1 cellular context compared by ENCODE assay signal in the genomic region with DNA sequence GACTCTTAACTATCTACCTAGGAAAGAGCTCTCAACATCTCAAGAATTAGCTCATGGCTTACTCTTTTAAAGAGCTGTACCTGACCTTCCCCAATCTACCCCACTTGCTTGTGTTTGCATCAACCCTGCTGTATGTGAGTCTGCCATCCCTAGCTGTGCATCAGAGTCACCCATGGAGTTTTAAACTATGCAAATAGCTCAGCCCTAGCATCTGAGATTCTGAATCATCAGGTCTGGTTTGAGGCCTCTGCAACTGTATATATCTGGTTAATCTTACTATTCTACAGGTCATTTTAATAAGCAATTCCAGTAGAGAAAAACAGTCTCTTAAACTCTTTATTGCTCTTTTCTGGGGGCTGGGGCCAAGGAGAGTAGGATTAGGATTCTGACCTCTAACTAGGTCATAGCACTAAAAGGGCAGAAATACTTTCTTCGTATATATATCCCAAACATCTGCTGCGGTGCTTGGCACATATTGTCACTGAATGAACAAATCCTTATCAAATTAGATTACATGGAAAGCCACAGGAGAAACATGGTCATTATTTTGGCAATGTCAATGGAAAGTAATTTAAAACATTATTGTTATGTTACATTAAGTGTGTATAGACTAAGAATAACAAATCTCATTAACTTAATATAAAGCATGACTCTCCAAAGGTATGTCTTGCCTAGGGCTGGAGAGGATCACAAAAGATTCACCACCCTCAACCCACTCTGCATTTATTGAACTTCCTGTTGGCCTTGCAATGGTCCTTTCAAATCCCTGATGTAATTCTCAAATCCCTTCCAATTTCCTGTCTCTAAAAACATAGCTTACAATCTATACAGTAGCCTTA.
TF ChIP-seq lines count a peak whose summit lies in the region.

No MANE protein-coding gene starts in this region.

TF ChIP-seq in GM23338, 12 proteins besides CTCF, POLR2A, EP300 and RAD21 (continued from another document):
- TF ChIP-seq, protein P1, sequence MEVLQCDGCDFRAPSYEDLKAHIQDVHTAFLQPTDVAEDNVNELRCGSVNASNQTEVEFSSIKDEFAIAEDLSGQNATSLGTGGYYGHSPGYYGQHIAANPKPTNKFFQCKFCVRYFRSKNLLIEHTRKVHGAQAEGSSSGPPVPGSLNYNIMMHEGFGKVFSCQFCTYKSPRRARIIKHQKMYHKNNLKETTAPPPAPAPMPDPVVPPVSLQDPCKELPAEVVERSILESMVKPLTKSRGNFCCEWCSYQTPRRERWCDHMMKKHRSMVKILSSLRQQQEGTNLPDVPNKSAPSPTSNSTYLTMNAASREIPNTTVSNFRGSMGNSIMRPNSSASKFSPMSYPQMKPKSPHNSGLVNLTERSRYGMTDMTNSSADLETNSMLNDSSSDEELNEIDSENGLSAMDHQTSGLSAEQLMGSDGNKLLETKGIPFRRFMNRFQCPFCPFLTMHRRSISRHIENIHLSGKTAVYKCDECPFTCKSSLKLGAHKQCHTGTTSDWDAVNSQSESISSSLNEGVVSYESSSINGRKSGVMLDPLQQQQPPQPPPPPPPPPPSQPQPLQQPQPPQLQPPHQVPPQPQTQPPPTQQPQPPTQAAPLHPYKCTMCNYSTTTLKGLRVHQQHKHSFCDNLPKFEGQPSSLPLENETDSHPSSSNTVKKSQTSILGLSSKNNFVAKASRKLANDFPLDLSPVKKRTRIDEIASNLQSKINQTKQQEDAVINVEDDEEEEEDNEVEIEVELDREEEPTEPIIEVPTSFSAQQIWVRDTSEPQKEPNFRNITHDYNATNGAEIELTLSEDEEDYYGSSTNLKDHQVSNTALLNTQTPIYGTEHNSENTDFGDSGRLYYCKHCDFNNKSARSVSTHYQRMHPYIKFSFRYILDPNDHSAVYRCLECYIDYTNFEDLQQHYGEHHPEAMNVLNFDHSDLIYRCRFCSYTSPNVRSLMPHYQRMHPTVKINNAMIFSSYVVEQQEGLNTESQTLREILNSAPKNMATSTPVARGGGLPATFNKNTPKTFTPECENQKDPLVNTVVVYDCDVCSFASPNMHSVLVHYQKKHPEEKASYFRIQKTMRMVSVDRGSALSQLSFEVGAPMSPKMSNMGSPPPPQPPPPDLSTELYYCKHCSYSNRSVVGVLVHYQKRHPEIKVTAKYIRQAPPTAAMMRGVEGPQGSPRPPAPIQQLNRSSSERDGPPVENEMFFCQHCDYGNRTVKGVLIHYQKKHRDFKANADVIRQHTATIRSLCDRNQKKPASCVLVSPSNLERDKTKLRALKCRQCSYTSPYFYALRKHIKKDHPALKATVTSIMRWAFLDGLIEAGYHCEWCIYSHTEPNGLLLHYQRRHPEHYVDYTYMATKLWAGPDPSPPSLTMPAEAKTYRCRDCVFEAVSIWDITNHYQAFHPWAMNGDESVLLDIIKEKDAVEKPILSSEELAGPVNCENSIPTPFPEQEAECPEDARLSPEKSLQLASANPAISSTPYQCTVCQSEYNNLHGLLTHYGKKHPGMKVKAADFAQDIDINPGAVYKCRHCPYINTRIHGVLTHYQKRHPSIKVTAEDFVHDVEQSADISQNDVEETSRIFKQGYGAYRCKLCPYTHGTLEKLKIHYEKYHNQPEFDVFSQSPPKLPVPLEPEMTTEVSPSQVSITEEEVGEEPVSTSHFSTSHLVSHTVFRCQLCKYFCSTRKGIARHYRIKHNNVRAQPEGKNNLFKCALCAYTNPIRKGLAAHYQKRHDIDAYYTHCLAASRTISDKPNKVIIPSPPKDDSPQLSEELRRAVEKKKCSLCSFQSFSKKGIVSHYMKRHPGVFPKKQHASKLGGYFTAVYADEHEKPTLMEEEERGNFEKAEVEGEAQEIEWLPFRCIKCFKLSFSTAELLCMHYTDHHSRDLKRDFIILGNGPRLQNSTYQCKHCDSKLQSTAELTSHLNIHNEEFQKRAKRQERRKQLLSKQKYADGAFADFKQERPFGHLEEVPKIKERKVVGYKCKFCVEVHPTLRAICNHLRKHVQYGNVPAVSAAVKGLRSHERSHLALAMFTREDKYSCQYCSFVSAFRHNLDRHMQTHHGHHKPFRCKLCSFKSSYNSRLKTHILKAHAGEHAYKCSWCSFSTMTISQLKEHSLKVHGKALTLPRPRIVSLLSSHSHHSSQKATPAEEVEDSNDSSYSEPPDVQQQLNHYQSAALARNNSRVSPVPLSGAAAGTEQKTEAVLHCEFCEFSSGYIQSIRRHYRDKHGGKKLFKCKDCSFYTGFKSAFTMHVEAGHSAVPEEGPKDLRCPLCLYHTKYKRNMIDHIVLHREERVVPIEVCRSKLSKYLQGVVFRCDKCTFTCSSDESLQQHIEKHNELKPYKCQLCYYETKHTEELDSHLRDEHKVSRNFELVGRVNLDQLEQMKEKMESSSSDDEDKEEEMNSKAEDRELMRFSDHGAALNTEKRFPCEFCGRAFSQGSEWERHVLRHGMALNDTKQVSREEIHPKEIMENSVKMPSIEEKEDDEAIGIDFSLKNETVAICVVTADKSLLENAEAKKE (CRISPR knock-in tag; IDR thresholded peaks at IDR 0.05): no peak
- TF ChIP-seq CREB1 (CRISPR knock-in tag; IDR thresholded peaks at IDR 0.05; ENCODE audit: low read depth): no peak
- TF ChIP-seq, protein P2, sequence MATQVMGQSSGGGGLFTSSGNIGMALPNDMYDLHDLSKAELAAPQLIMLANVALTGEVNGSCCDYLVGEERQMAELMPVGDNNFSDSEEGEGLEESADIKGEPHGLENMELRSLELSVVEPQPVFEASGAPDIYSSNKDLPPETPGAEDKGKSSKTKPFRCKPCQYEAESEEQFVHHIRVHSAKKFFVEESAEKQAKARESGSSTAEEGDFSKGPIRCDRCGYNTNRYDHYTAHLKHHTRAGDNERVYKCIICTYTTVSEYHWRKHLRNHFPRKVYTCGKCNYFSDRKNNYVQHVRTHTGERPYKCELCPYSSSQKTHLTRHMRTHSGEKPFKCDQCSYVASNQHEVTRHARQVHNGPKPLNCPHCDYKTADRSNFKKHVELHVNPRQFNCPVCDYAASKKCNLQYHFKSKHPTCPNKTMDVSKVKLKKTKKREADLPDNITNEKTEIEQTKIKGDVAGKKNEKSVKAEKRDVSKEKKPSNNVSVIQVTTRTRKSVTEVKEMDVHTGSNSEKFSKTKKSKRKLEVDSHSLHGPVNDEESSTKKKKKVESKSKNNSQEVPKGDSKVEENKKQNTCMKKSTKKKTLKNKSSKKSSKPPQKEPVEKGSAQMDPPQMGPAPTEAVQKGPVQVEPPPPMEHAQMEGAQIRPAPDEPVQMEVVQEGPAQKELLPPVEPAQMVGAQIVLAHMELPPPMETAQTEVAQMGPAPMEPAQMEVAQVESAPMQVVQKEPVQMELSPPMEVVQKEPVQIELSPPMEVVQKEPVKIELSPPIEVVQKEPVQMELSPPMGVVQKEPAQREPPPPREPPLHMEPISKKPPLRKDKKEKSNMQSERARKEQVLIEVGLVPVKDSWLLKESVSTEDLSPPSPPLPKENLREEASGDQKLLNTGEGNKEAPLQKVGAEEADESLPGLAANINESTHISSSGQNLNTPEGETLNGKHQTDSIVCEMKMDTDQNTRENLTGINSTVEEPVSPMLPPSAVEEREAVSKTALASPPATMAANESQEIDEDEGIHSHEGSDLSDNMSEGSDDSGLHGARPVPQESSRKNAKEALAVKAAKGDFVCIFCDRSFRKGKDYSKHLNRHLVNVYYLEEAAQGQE (IDR thresholded peaks at IDR 0.05; ENCODE audit: unreplicated experiment): no peak
